In the genomic region with DNA sequence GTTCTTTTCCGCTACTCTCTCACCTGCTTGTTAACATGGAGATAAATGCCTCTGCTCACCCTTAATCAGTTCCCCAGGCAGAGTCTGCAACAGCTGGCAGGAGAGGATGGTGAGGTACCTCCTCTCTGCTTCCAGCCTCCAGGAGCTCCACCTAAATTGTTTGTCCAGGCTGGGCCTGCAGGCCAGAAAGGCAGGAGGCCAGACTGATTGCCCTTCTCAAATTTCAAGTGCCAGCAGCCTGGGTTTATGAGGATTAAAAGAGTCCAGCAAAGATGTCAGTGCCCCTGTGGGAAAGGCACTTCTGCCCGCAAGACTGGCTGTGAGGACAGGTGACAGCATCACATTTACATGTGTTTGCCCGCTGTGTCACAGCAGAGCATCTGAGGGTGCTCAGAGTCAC, we compare ENCODE assay signal across 10 cellular contexts. TPM values are rescaled to one million over a fixed set of nuclear protein-coding genes. Genes with fewer than 3 reads are reported as not detected.
DNase-seq lines count a peak whose midpoint lies in the region; ATAC-seq, FAIRE-seq and TF ChIP-seq lines count a peak whose summit lies in the region.
"Had no signal": no experiment of that assay in that cellular context is flagged by ENCODE, and none has a peak within 500 bp of the region (broad histone marks: within the 10 kb centered on the region; RNA-seq: fewer than 3 reads in every experiment).

No MANE protein-coding gene starts in this region.

- no peak overlapping the region for H3K4me3 ChIP-seq in kidney (ENCODE audit: low read length in 2 of 2)

- no peak overlapping the region for H3K27ac Mint-ChIP-seq in activated naive CD8-positive, alpha-beta T cell treated with anti-CD3 and anti-CD28 coated beads, Interleukin-2, amount 50 U/mL, for 24 hours

- no peaks in the 10 kb centered on the region for H3K36me3 ChIP-seq in kidney (ENCODE audit: control insufficient read depth in 1 of 2, insufficient read depth in 2 of 2, low read length in 2 of 2)

- no peaks in the 10 kb centered on the region for H3K9me3 Mint-ChIP-seq in activated naive CD8-positive, alpha-beta T cell treated with anti-CD3 and anti-CD28 coated beads, Interleukin-2, amount 50 U/mL, for 24 hours
- H3K9me3 Mint-ChIP-seq: naive thymus-derived CD4-positive, alpha-beta T cell had no signal

- no peak overlapping the region for H3K4me3 Mint-ChIP-seq in activated naive CD8-positive, alpha-beta T cell treated with anti-CD3 and anti-CD28 coated beads, Interleukin-2, amount 50 U/mL, for 24 hours
- H3K4me3 Mint-ChIP-seq: naive thymus-derived CD4-positive, alpha-beta T cell had no signal

- peaks cover 22% of the 10 kb centered on the region for H3K4me1 Mint-ChIP-seq in activated naive CD8-positive, alpha-beta T cell treated with anti-CD3 and anti-CD28 coated beads, Interleukin-2, amount 50 U/mL, for 24 hours

- H3K27ac ChIP-seq in C4-2B: peak overlapping the region; percentile 50
- H3K27ac ChIP-seq in kidney (ENCODE audit: low read depth in 2 of 2, low read length in 2 of 2): no peak overlapping the region

- no peaks in the 10 kb centered on the region for H3K27me3 Mint-ChIP-seq in activated naive CD8-positive, alpha-beta T cell treated with anti-CD3 and anti-CD28 coated beads, Interleukin-2, amount 50 U/mL, for 24 hours

- intact Hi-C loops in kidney (cut with DNase I): no loop called here

- no peaks in the 10 kb centered on the region for H3K9me3 ChIP-seq in kidney (ENCODE audit: control insufficient read depth in 1 of 2, low read length in 2 of 2)

- DNase-seq in M059J (ENCODE audit: low read depth): peak; percentile 64
- DNase-seq in NCI-H774 (lab: John Stamatoyannopoulos, UW): peak; percentile 84
- peak; percentile 83 for DNase-seq in left kidney (ENCODE audit: low read depth, low spot score)
- DNase-seq in RCC 7860 (ENCODE audit: low spot score): no peak
- DNase-seq in GM20000 (ENCODE audit: low spot score): no peak
- DNase-seq in kidney: no peak
- DNase-seq in activated naive CD8-positive, alpha-beta T cell treated with anti-CD3 and anti-CD28 coated beads, Interleukin-2, amount 50 U/mL, for 24 hours: no peak
- DNase-seq: head of caudate nucleus; naive thymus-derived CD4-positive, alpha-beta T cell had no signal

- H3K9ac ChIP-seq in kidney (ENCODE audit: low read length in 2 of 2): no peak overlapping the region

- FAIRE-seq in RCC 7860 (lab: Jason Lieb, UNC): no peak
- FAIRE-seq in kidney (lab: Jason Lieb, UNC): no peak

- TF ChIP-seq CTCF in C4-2B (conservative IDR thresholded peaks at IDR 0.05): no peak
- no peak for TF ChIP-seq CTCF in GM20000 (IDR thresholded peaks at IDR 0.05; ENCODE audit: extremely low read depth, missing control alignments)
- no peak for TF ChIP-seq CTCF in kidney (IDR thresholded peaks at IDR 0.05; ENCODE audit: borderline replicate concordance, extremely low read depth, insufficient read depth)

- no peak for ATAC-seq in activated naive CD8-positive, alpha-beta T cell treated with anti-CD3 and anti-CD28 coated beads, Interleukin-2, amount 50 U/mL, for 24 hours
- ATAC-seq: naive thymus-derived CD4-positive, alpha-beta T cell had no signal

- H3K4me1 ChIP-seq in kidney (ENCODE audit: control insufficient read depth in 1 of 2, insufficient read depth in 1 of 2, low read depth in 1 of 2, low read length in 2 of 2): no peaks in the 10 kb centered on the region

- H3K36me3 Mint-ChIP-seq in activated naive CD8-positive, alpha-beta T cell treated with anti-CD3 and anti-CD28 coated beads, Interleukin-2, amount 50 U/mL, for 24 hours (ENCODE audit: low read depth): no peaks in the 10 kb centered on the region

RNA-seq across cellular contexts. Expression of a gene that starts 19.8 kb away (rescaled TPM):
- 3.6 and 4.3 TPM in 2 replicates for total RNA-seq in M059J (2014; rRNA removed; shearing (Covaris generic))
- 5.3 TPM for total RNA-seq in kidney
- polyA plus RNA-seq in kidney (ENCODE audit: insufficient read depth, low read depth, low replicate concordance): 0.90 TPM

RNA-seq across cellular contexts. Expression of a gene that starts 53.6 kb away (rescaled TPM):
- total RNA-seq in M059J (2014; rRNA removed; shearing (Covaris generic)): 59.0 and 78.0 TPM in 2 replicates
- total RNA-seq in kidney: 26.3 TPM
- polyA plus RNA-seq in kidney (ENCODE audit: insufficient read depth, low read depth, low replicate concordance): 11.3 TPM

Comparison
In these comparisons a context has a peak if more than half of its experiments do, and no peak if none do; other contexts are left out.
1. DNase-seq: peak in M059J (single experiment), NCI-H774 (single experiment) and left kidney (single experiment); none in RCC 7860 (single experiment), GM20000 (single experiment), kidney (single experiment) and activated naive CD8-positive, alpha-beta T cell treated with anti-CD3 and anti-CD28 coated beads, Interleukin-2, amount 50 U/mL, for 24 hours (single experiment).